In the genomic region with DNA sequence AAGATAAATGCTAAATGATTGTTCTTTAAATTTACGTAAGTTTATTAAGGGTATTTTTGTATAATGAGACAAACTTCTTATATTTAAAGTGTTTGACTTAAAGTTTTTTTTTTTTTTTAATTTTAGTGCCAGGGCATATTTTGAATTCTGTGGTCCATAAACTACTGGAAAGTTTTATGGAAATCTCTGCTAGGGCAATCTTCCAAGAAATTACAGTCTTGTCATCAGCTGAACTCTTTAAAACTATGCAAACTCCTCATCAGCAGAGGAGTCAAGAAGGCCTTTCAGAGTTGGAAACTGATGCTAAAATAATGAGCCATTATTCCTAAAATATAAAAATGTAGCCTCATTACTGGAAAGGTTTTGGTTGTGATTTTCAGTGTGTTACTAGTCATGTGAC, we compare ENCODE assay signal across 21 cellular contexts.
A peak's percentile ranks its signal among the peaks of the same experiment; 100 is the strongest.
DNase-seq lines count a peak whose midpoint lies in the region; ATAC-seq, FAIRE-seq and TF ChIP-seq lines count a peak whose summit lies in the region.
"Had no signal": no experiment of that assay in that cellular context is flagged by ENCODE, and none has a peak within 500 bp of the region (broad histone marks: within the 10 kb centered on the region; RNA-seq: fewer than 3 reads in every experiment).

No MANE protein-coding gene starts in this region.

- H3K4me3 ChIP-seq in IMR-90 (ENCODE audit: insufficient read depth, low read depth, low read length) = no peak overlapping the region
- H3K4me3 ChIP-seq in astrocyte (ENCODE audit: insufficient read depth, low read depth, low read length) = no peak overlapping the region
- no peak overlapping the region for H3K4me3 ChIP-seq in pancreas
- H3K4me3 ChIP-seq: SJSA1 had no signal

- no peak overlapping the region for H3K27ac Mint-ChIP-seq in astrocyte (ENCODE audit: unreplicated experiment)

- peaks cover 1% of the 10 kb centered on the region for H3K9me3 Mint-ChIP-seq in astrocyte (ENCODE audit: unreplicated experiment)

- DNase-seq in IMR-90 = peak; percentile 41
- peak; percentile 11 for DNase-seq in astrocyte (ENCODE audit: low read depth)
- no peak for DNase-seq in pancreas
- no peak for DNase-seq in activated CD8-positive, alpha-beta memory T cell treated with anti-CD3 and anti-CD28 coated beads for 24 hours
- no peak for DNase-seq in HUDEP-2 (lab: John Stamatoyannopoulos, UW; ENCODE audit: unreplicated experiment in 76 of 76)
- DNase-seq: Calu3, DMS79 treated with DMSO at 0.1 percent for 48 hours, KG1, MM.1S, NCI-H1048, NCI-H1417, NCI-H1694, NCI-H2029 treated with DMSO at 0.1 percent for 48 hours, NCI-H446 treated with DMSO at 0.1 percent for 48 hours, NCI-H526 treated with DMSO at 0.1 percent for 48 hours, Right ventricle myocardium superior, RPMI8226 had no signal

- TF ChIP-seq CTCF in IMR-90 (conservative IDR thresholded peaks at IDR 0.05; ENCODE audit: low read depth, low read length) = no peak
- TF ChIP-seq CTCF in astrocyte (IDR thresholded peaks at IDR 0.05; ENCODE audit: insufficient read depth, low read depth, low read length) = no peak
- TF ChIP-seq CTCF in pancreas (IDR thresholded peaks at IDR 0.05) = no peak

- no peaks in the 10 kb centered on the region for H3K79me1 ChIP-seq in IMR-90 (ENCODE audit: low read depth in 1 of 2, low read length in 2 of 2)

- H3K18ac ChIP-seq in IMR-90 (ENCODE audit: low read depth, low read length) = no peak overlapping the region

- 100% methylated on average over 1 of the region's 1 CpG; no CpG with 5 or more reads in 1 of the 2 experiments for WGBS in IMR-90 (ENCODE audit: extremely low coverage in 2 of 2, insufficient read length in 1 of 2), 2 experiments
- 77 to 89% methylated on average over 1 of the region's 1 CpG for WGBS in pancreas, 2 donors

- no peak overlapping the region for H3K23ac ChIP-seq in IMR-90 (ENCODE audit: low read depth, low read length)

- no peak overlapping the region for H2BK5ac ChIP-seq in IMR-90 (ENCODE audit: low read depth, low read length, poor library complexity, severe bottlenecking)

- no peaks in the 10 kb centered on the region for H3K9me1 ChIP-seq in IMR-90 (ENCODE audit: insufficient read depth, low read length)

- H2AFZ ChIP-seq in IMR-90 (replicated peaks; ENCODE audit: low read length, poor library complexity) (no peak overlapping the region), astrocyte (ENCODE audit: low read depth, low read length) (no peak overlapping the region)

- H4K20me1 ChIP-seq in IMR-90 (ENCODE audit: insufficient read depth, low read length) (no peaks in the 10 kb centered on the region), astrocyte (ENCODE audit: insufficient read depth, low read length) (no peaks in the 10 kb centered on the region)

- H3K4me1 Mint-ChIP-seq in astrocyte (ENCODE audit: low read depth, unreplicated experiment) = no peaks in the 10 kb centered on the region

- no peak overlapping the region for H4K91ac ChIP-seq in IMR-90 (ENCODE audit: insufficient read depth, low read depth, low read length)

- CTCF ChIA-PET in IMR-90 (lab: Yijun Ruan, JAX) = no interaction called here

- POLR2A ChIA-PET in IMR-90 (lab: Charles Lee; ENCODE audit: unreplicated experiment) = no interaction called here

- no peak overlapping the region for H2BK15ac ChIP-seq in IMR-90 (ENCODE audit: low read depth, low read length)

- H3K36me3 ChIP-seq in IMR-90 (ENCODE audit: control insufficient read depth, insufficient read depth, low read length) (no peaks in the 10 kb centered on the region), astrocyte (ENCODE audit: insufficient read depth, low read length) (no peaks in the 10 kb centered on the region), pancreas (no peaks in the 10 kb centered on the region)
- H3K36me3 ChIP-seq: SJSA1 had no signal

- no peak overlapping the region for H3K4me3 Mint-ChIP-seq in astrocyte (ENCODE audit: unreplicated experiment)

- H3K9ac ChIP-seq in IMR-90 (ENCODE audit: low read depth, low read length) (no peak overlapping the region), astrocyte (ENCODE audit: low read length) (no peak overlapping the region)

- no peak for TF ChIP-seq POLR2A in IMR-90 (IDR thresholded peaks at IDR 0.05; ENCODE audit: low read depth, low read length)

- ATAC-seq in IMR-90 (ENCODE audit: low read depth) = no peak; the same call in 1 of the 2 replicates
- no peak for ATAC-seq in pancreas
- ATAC-seq in HG02588 (IDR thresholded peaks at IDR 0.05; ENCODE audit: unreplicated experiment) = no peak

- no peaks in the 10 kb centered on the region for H3K36me3 Mint-ChIP-seq in astrocyte (ENCODE audit: low read depth, unreplicated experiment)

- dilution Hi-C loops in IMR-90 (cut with HindIII; ENCODE audit: low sequenced_read_pairs, unreplicated experiment) = no loop called here

- H4K5ac ChIP-seq in IMR-90 (ENCODE audit: low read depth, low read length) = no peak overlapping the region

- H2BK20ac ChIP-seq in IMR-90 (ENCODE audit: low read depth, low read length) = no peak overlapping the region

- no peak overlapping the region for H3K14ac ChIP-seq in IMR-90 (replicated peaks; ENCODE audit: low read depth, low read length)

- no TSS peak for BruUV-seq in IMR-90 (replicated peaks; lab: Mats Ljungman, UMichigan)

- no peak overlapping the region for H3K56ac ChIP-seq in IMR-90 (ENCODE audit: extremely low read depth, insufficient read depth, low read length)

- no peaks in the 10 kb centered on the region for H3K4me1 ChIP-seq in IMR-90 (ENCODE audit: control insufficient read depth, insufficient read depth, low read length)
- H3K4me1 ChIP-seq in astrocyte (ENCODE audit: insufficient read depth, low read length) = no peaks in the 10 kb centered on the region
- no peaks in the 10 kb centered on the region for H3K4me1 ChIP-seq in pancreas
- H3K4me1 ChIP-seq: SJSA1 had no signal

- H2AK5ac ChIP-seq in IMR-90 (ENCODE audit: low read depth, low read length) = no peak overlapping the region

- FAIRE-seq in astrocyte (lab: Jason Lieb, UNC) (no peak), colon (lab: Jason Lieb, UNC) (peak; percentile 14), pancreas (lab: Jason Lieb, UNC) (peak; percentile 5)
- FAIRE-seq: GM19239 had no signal

- H3K27ac ChIP-seq in IMR-90 (ENCODE audit: insufficient read depth, low read length) (no peak overlapping the region), astrocyte (ENCODE audit: low read depth, low read length) (no peak overlapping the region), pancreas (no peak overlapping the region)
- H3K27ac ChIP-seq: SJSA1 had no signal

- H3K4me2 ChIP-seq in IMR-90 (ENCODE audit: low read depth, low read length) (no peak overlapping the region), astrocyte (ENCODE audit: low read length) (no peak overlapping the region)

- no peak overlapping the region for H2BK120ac ChIP-seq in IMR-90 (ENCODE audit: low read depth, low read length)

- H3K79me2 ChIP-seq in astrocyte (ENCODE audit: insufficient read depth, low read length) = no peaks in the 10 kb centered on the region

- no peak overlapping the region for H3K4ac ChIP-seq in IMR-90 (ENCODE audit: low read depth, low read length)

- H3K27me3 Mint-ChIP-seq in astrocyte (ENCODE audit: low read depth, unreplicated experiment) = no peaks in the 10 kb centered on the region

- in situ Hi-C loops in IMR-90 (cut with MboI; ENCODE audit: low sequenced_read_pairs) = no loop called here

- intact Hi-C loops in IMR-90 (cut with micrococcal nuclease) (no loop called here), pancreas (cut with DNase I) (no loop called here)

- H4K8ac ChIP-seq in IMR-90 (ENCODE audit: low read depth in 2 of 2, low read length in 2 of 2) = no peak overlapping the region

- no peaks in the 10 kb centered on the region for H3K27me3 ChIP-seq in IMR-90 (ENCODE audit: control insufficient read depth, insufficient read depth, low read length)
- no peaks in the 10 kb centered on the region for H3K27me3 ChIP-seq in astrocyte (ENCODE audit: insufficient read depth, low read length)
- H3K27me3 ChIP-seq in pancreas = no peaks in the 10 kb centered on the region
- H3K27me3 ChIP-seq: SJSA1 had no signal

- H3K9me3 ChIP-seq in IMR-90 (ENCODE audit: control insufficient read depth, insufficient read depth, low read length) = no peaks in the 10 kb centered on the region
- H3K9me3 ChIP-seq in astrocyte (ENCODE audit: insufficient read depth, low read depth, low read length) = no peaks in the 10 kb centered on the region
- no peaks in the 10 kb centered on the region for H3K9me3 ChIP-seq in pancreas
- H3K9me3 ChIP-seq: SJSA1 had no signal

- no peak overlapping the region for H2AK9ac ChIP-seq in IMR-90 (replicated peaks; ENCODE audit: low read depth, low read length, poor library complexity)

- no peak for TF ChIP-seq RAD21 in IMR-90 (IDR thresholded peaks at IDR 0.05; ENCODE audit: low read length)

TF ChIP-seq in IMR-90, 13 proteins besides CTCF, POLR2A, EP300 and RAD21:
- no peak for TF ChIP-seq MAFK (IDR thresholded peaks at IDR 0.05; ENCODE audit: low read depth, low read length)
- no peak for TF ChIP-seq FOS (IDR thresholded peaks at IDR 0.05; ENCODE audit: low read depth, low read length)
- no peak for TF ChIP-seq BHLHE40 (IDR thresholded peaks at IDR 0.05; ENCODE audit: low read depth, low read length)
- TF ChIP-seq RCOR1 (IDR thresholded peaks at IDR 0.05; ENCODE audit: insufficient replicate concordance, low read length) = no peak
- TF ChIP-seq USF2 (IDR thresholded peaks at IDR 0.05; ENCODE audit: low read depth, low read length) = no peak
- TF ChIP-seq MAZ (IDR thresholded peaks at IDR 0.05; ENCODE audit: borderline replicate concordance, low read depth, low read length) = no peak
- TF ChIP-seq ELK1 (IDR thresholded peaks at IDR 0.05; ENCODE audit: borderline replicate concordance, low read depth, low read length) = no peak
- no peak for TF ChIP-seq CHD1 (IDR thresholded peaks at IDR 0.05; ENCODE audit: low read depth, low read length)
- no peak for TF ChIP-seq SMC3 (IDR thresholded peaks at IDR 0.05; ENCODE audit: low read depth, low read length)
TF ChIP-seq in IMR-90: peak in this region for 0.

Comparison
In these comparisons a context has a peak if more than half of its experiments do, and no peak if none do; other contexts are left out.
1. DNase-seq: peak in IMR-90 (single experiment) and astrocyte (single experiment); none in pancreas (0 of 6), activated CD8-positive, alpha-beta memory T cell treated with anti-CD3 and anti-CD28 coated beads for 24 hours (single experiment) and HUDEP-2 (0 of 76).